ENCODE assay signal across 24 cellular contexts in genomic region chr15:62818691-62819090, GRCh38.
"Had no signal": no experiment of that assay in that cellular context is flagged by ENCODE, and none has a peak within 500 bp of the region (broad histone marks: within the 10 kb centered on the region; RNA-seq: fewer than 3 reads in every experiment).

No MANE protein-coding gene starts in this region.

- H3K36me3 ChIP-seq: ovary, vagina had no signal

- DNase-seq: activated CD4-positive, alpha-beta memory T cell treated with anti-CD3 and anti-CD28 coated beads, Interleukin-2, amount 10 ng/mL, durations not matched to agents 7 days and 5 days; activated CD4-positive, alpha-beta T cell treated with anti-CD3 and anti-CD28 coated beads, Interleukin-2, amount 10 ng/mL, durations not matched to agents 7 days and 5 days; activated CD4-positive, CD25-positive, alpha-beta regulatory T cell treated with anti-CD3 and anti-CD28 coated beads, Interleukin-2, amount 50 U/mL, for 72 hours; activated CD8-positive, alpha-beta memory T cell treated with anti-CD3 and anti-CD28 coated beads, Interleukin-2, amount 50 U/mL, for 48 hours; activated gamma-delta T cell treated with Interleukin-2 at 50 U/mL for 16 hours; activated naive CD4-positive, alpha-beta T cell treated with anti-CD3 and anti-CD28 coated beads, Interleukin-2, amount 50 U/mL, for 16 hours; activated T-cell treated with anti-CD3 and anti-CD28 coated beads, Interleukin-2, amount 50 U/mL, for 24 hours; anterior cingulate cortex; dorsolateral prefrontal cortex; effector memory CD4-positive, alpha-beta T cell; gastrocnemius medialis; glutamatergic neuron; hippocampal formation; kidney; midbrain; naive thymus-derived CD4-positive, alpha-beta T cell; ovary; retina; small intestine; stimulated activated CD4-positive, alpha-beta T cell treated with anti-CD3 and anti-CD28 coated beads, Interleukin-4, amount 100 ng/mL, for 24 hours; substantia nigra; T-helper 2 cell had no signal

- H3K27me3 ChIP-seq: dorsolateral prefrontal cortex, gastrocnemius medialis, ovary, vagina had no signal

- H3K4me1 ChIP-seq: vagina had no signal

- H3K4me3 ChIP-seq: coronary artery, dorsolateral prefrontal cortex, gastrocnemius medialis, ovary, vagina had no signal

- H3K9me3 ChIP-seq: gastrocnemius medialis, ovary, vagina had no signal

- H3K27ac ChIP-seq: coronary artery, dorsolateral prefrontal cortex, gastrocnemius medialis, ovary, vagina had no signal
